ENCODE assay signal across 8 cellular contexts in the genomic region with DNA sequence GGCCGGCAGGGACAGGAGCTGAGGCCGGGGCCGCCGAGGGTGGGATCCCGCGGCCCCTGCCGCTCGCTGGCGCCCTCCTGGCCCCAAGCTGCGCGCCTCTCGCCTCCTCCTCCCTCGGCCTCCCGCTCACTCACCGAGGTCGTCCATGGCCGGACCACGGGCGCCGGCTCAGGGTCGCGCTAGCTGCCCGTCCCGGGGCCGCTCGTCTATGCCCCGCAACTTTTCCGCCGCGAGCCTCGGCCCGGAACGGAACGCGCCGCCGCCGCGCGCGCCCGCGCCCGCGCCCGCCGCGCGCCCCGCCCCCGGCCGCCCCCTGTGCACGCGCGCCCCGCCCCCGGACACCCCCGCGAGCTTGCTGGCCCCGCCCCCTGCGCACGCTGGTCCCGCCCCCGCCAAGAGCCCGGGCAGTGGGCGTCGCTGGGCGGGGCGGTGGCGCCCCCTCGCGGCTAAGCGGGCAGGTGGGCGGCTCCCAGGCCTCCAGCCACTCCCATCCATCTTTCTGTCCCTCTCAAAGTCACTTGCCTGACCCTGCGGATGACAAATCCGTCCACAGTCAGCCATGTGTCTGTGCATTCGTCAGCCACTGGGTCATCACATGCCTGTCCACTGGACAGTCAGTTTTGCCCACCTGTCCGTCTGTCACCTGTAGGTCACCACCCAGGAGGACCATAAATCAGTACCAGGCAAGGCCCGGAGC. TPM values are rescaled to one million over a fixed set of nuclear protein-coding genes. Genes with fewer than 3 reads are reported as not detected.
DNase-seq lines count a peak whose midpoint lies in the region; ATAC-seq and TF ChIP-seq lines count a peak whose summit lies in the region.

PXN (minus strand) TSS at position 248 of the 697 bp plus-strand sequence; CDS start at position 147, 101 bp downstream.

- intact Hi-C loops in right lobe of liver (cut with DNase I), result loop anchor here in 1 of 2 donors (5.0 kb wide), 1 partner anchor 38 kb away; no protein-coding TSS in a partner anchor

- peak; percentile 64 for TF ChIP-seq POLR2A in right lobe of liver (IDR thresholded peaks at IDR 0.05)

- peak within 1 kb of the TSS; percentile 87 to 90 (median 88) for H3K4me3 ChIP-seq in right lobe of liver

- H3K9me3 ChIP-seq in right lobe of liver, result no peaks in the 10 kb centered on the region

- no peaks in the 10 kb centered on the region for H3K36me3 ChIP-seq in right lobe of liver

- peak; percentile 74 for ATAC-seq in HG03103 (IDR thresholded peaks at IDR 0.05; ENCODE audit: low read depth, unreplicated experiment)
- peak; percentile 92 to 97 (median 95) for ATAC-seq in right lobe of liver

- no peaks in the 10 kb centered on the region for H3K27me3 ChIP-seq in right lobe of liver

- peak; percentile 84 to 92 (median 88) for TF ChIP-seq CTCF in right lobe of liver (IDR thresholded peaks at IDR 0.05)

- DNase-seq in SIG-M5 treated with dmso at 0.1 percent for 504 hours (lab: John Stamatoyannopoulos, UW; ENCODE audit: unreplicated experiment), result peak; percentile 69
- no peak for DNase-seq in SIG-M5 (lab: John Stamatoyannopoulos, UW)
- peak; percentile 82 for DNase-seq in NCI-H510A treated with DMSO at 0.1 percent for 48 hours (lab: John Stamatoyannopoulos, UW)
- peak; percentile 86 for DNase-seq in activated CD4-positive, alpha-beta T cell treated with anti-CD3 and anti-CD28 coated beads, Interleukin-2, amount 50 U/mL, for 4 hours
- DNase-seq in dermis blood vessel endothelial cell, result peak; percentile 91
- peak; percentile 93 to 94 (median 93) for DNase-seq in right lobe of liver
- DNase-seq in stimulated activated CD4-positive, alpha-beta T cell treated with anti-CD3 and anti-CD28 coated beads, Interleukin-4, amount 100 ng/mL, for 4 hours, result peak; percentile 82 to 96

- H3K27ac ChIP-seq in right lobe of liver, result peak within 1 kb of the TSS; percentile 79 to 88 (median 79)

- 7% methylated on average over 3 of the region's 79 CpGs for WGBS in right lobe of liver (ENCODE audit: insufficient coverage, low coverage, low lambda C conversion rate, missing lambda C conversion rate)

- peaks cover 0 to 26% (median 6%) of the 10 kb centered on the region in 4 donors for H3K4me1 ChIP-seq in right lobe of liver

RNA-seq across cellular contexts. Expression of gene PXN, which starts in this region (rescaled TPM):
- 69.8 and 141 TPM in 2 replicates for total RNA-seq in dermis blood vessel endothelial cell
- total RNA-seq in right lobe of liver, result 10 to 100 TPM; 15.1 to 32.6 (median 24.1) TPM
